ENCODE assay signal across 34 cellular contexts in the genomic region with DNA sequence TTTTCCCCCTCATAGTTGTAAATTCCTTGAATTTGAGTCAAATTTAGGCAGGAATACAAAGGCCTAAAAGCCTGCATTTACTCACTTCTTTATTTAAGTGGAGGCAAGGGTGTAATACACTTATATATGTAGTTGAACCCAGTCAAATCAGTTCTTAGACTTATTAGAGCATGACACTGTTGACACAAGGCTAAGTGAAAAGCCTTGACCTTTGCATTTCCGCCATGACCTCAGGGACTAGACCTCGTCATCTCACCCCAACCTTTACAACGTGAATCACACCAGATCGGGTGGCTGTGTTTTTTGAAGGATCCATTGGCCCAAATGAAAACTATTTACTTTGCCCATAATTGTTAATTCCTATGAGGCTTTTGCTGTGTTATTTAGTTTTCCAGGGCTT.
"Had no signal": no experiment of that assay in that cellular context is flagged by ENCODE, and none has a peak within 500 bp of the region (broad histone marks: within the 10 kb centered on the region; RNA-seq: fewer than 3 reads in every experiment).

No MANE protein-coding gene starts in this region.

- H3K9me3 ChIP-seq: colonic mucosa, neutrophil, prostate gland, testis, transverse colon had no signal

- H3K4me3 Mint-ChIP-seq: activated naive CD4-positive, alpha-beta T cell treated with anti-CD3 and anti-CD28 coated beads for 36 hours; activated naive CD8-positive, alpha-beta T cell treated with anti-CD3 and anti-CD28 coated beads for 36 hours; activated T-helper 1 cell treated with anti-CD3 and anti-CD28 coated beads, Interleukin-12 subunit alpha, Interleukin-12 subunit beta, Interleukin-2, Interleukin-4 antibody, amounts not matched to agents 30 ng/mL and 10 ng/mL and 1 ng/mL, durations not matched to agents 14 hours and 24 hours and 36 hours; brain; natural killer cell had no signal

- H3K27ac Mint-ChIP-seq: activated naive CD4-positive, alpha-beta T cell treated with anti-CD3 and anti-CD28 coated beads for 36 hours; activated naive CD8-positive, alpha-beta T cell treated with anti-CD3 and anti-CD28 coated beads for 36 hours; activated T-helper 1 cell treated with anti-CD3 and anti-CD28 coated beads, Interleukin-12 subunit alpha, Interleukin-12 subunit beta, Interleukin-2, Interleukin-4 antibody, amounts not matched to agents 30 ng/mL and 10 ng/mL and 1 ng/mL, durations not matched to agents 14 hours and 24 hours and 36 hours; natural killer cell had no signal

- H3K36me3 Mint-ChIP-seq: activated naive CD8-positive, alpha-beta T cell treated with anti-CD3 and anti-CD28 coated beads for 36 hours; natural killer cell had no signal

- H3K36me3 ChIP-seq: ascending aorta, cardiac muscle cell, colonic mucosa, gastroesophageal sphincter, lower lobe of right lung, neutrophil, ovary, prostate gland, transverse colon had no signal

- DNase-seq: activated CD4-positive, alpha-beta T cell treated with anti-CD3 and anti-CD28 coated beads for 48 hours; activated CD4-positive, alpha-beta T cell treated with anti-CD3 and anti-CD28 coated beads, Interleukin-2, amount 50 U/mL, for 48 hours; activated CD8-positive, alpha-beta memory T cell treated with anti-CD3 and anti-CD28 coated beads for 24 hours; activated effector memory CD4-positive, alpha-beta T cell treated with anti-CD3 and anti-CD28 coated beads, Interleukin-2, amount 50 U/mL, for 16 hours; activated naive CD4-positive, alpha-beta T cell treated with anti-CD3 and anti-CD28 coated beads for 36 hours; activated naive CD8-positive, alpha-beta T cell treated with anti-CD3 and anti-CD28 coated beads for 36 hours; cerebellar nuclear complex; colonic mucosa; effector memory CD4-positive, alpha-beta T cell; head of caudate nucleus; hippocampal formation; kidney; lower lobe of right lung; natural killer cell; ovary; retina; stimulated activated CD4-positive, alpha-beta T cell treated with anti-CD3 and anti-CD28 coated beads, Interleukin-12 subunit alpha, Interleukin-12 subunit beta, amount 100 ng/mL, for 4 hours; stimulated activated CD4-positive, alpha-beta T cell treated with anti-CD3 and anti-CD28 coated beads, Interleukin-4, amount 100 ng/mL, for 1 hour; stimulated activated naive CD8-positive, alpha-beta T cell treated with anti-CD3 and anti-CD28 coated beads, Interleukin-15, Interleukin-2, amounts not matched to agents 100 U/mL and 50 U/mL, for 24 hours; T-helper 9 cell; testis; transverse colon had no signal

- H3K27ac ChIP-seq: ascending aorta, cardiac muscle cell, colonic mucosa, gastroesophageal sphincter, lower lobe of right lung, neutrophil, ovary, prostate gland, skin epidermis, testis, transverse colon, VCaP had no signal

- H3K4me1 ChIP-seq: ascending aorta, gastroesophageal sphincter, lower lobe of right lung, prostate gland, testis had no signal

- H3K4me3 ChIP-seq: ascending aorta, cardiac muscle cell, colonic mucosa, gastroesophageal sphincter, lower lobe of right lung, ovary, prostate gland, skin epidermis, testis, transverse colon had no signal

- H3K27me3 ChIP-seq: ascending aorta, cardiac muscle cell, colonic mucosa, gastroesophageal sphincter, neutrophil, ovary, testis, transverse colon had no signal

- H3K4me1 Mint-ChIP-seq: activated naive CD8-positive, alpha-beta T cell treated with anti-CD3 and anti-CD28 coated beads for 36 hours; brain; natural killer cell had no signal

- H3K27me3 Mint-ChIP-seq: activated naive CD8-positive, alpha-beta T cell treated with anti-CD3 and anti-CD28 coated beads for 36 hours had no signal

- ATAC-seq: activated CD4-positive, CD25-positive, alpha-beta regulatory T cell treated with anti-CD3 and anti-CD28 coated beads, Interleukin-2, amount 50 U/mL, for 24 hours; gastroesophageal sphincter; left lobe of liver; lower lobe of right lung; natural killer cell; sciatic nerve; stimulated activated naive CD8-positive, alpha-beta T cell treated with anti-CD3 and anti-CD28 coated beads, Interleukin-15, Interleukin-2, amounts not matched to agents 100 U/mL and 50 U/mL, for 24 hours had no signal
